1 cellular context compared by ENCODE assay signal in the genomic region with DNA sequence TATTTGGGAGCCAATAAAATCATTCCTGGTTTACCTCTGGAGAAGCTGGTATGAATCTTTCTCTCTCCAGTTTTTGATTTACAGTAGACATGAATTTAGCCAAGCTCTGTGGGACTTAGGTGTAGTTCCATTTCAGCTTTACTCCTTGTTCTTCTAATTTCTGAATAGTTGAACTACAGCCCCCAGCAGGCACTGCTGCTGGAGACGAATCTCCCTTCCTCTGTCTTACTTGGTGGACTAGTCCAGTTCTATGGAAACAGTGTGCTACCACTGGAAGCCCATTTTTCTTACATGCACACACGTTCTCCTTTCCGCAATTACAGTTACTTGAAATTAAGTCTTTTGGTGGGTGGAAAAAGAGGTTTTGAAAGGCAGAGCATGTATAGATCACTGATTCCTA.
A peak's percentile ranks its signal among the peaks of the same experiment; 100 is the strongest.
TF ChIP-seq lines count a peak whose summit lies in the region.

No MANE protein-coding gene starts in this region.

TF ChIP-seq in H1, 55 proteins besides CTCF, POLR2A, EP300 and RAD21:
- TF ChIP-seq, protein P1, sequence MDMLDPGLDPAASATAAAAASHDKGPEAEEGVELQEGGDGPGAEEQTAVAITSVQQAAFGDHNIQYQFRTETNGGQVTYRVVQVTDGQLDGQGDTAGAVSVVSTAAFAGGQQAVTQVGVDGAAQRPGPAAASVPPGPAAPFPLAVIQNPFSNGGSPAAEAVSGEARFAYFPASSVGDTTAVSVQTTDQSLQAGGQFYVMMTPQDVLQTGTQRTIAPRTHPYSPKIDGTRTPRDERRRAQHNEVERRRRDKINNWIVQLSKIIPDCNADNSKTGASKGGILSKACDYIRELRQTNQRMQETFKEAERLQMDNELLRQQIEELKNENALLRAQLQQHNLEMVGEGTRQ (IDR thresholded peaks at IDR 0.05; ENCODE audit: low read length): no peak
- peak; percentile 46 for TF ChIP-seq SIX5 (IDR thresholded peaks at IDR 0.05; ENCODE audit: low read depth, low read length)
